ENCODE assay signal across 10 cellular contexts in the genomic region with DNA sequence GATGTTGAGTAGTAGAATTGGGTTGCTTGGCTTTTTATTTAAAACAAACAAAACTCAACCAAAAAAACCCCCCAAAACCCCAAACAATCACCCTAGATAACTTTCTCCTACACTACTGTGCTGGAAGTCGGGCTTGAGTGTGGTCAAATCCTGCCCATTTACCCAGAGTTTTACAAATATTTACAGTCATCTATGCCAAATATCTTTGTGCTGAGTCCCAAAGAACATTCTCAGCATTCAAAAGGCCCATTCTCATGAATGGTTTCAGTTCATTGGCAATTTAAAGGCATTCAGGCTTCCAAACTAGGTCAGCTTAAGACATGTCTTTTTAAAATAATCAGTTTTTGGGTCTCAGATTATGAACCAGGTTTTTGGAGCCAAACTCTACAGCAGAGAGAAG. TPM values are rescaled to one million over a fixed set of nuclear protein-coding genes. Genes with fewer than 3 reads are reported as not detected.
A peak's percentile ranks its signal among the peaks of the same experiment; 100 is the strongest.
DNase-seq lines count a peak whose midpoint lies in the region; ATAC-seq, FAIRE-seq and TF ChIP-seq lines count a peak whose summit lies in the region.
"Had no signal": no experiment of that assay in that cellular context is flagged by ENCODE, and none has a peak within 500 bp of the region (broad histone marks: within the 10 kb centered on the region; RNA-seq: fewer than 3 reads in every experiment).

No MANE protein-coding gene starts in this region.

- no peaks in the 10 kb centered on the region for H3K9me3 Mint-ChIP-seq in Calu3 (ENCODE audit: low read depth, unreplicated experiment)
- H3K9me3 Mint-ChIP-seq: activated CD4-positive, alpha-beta memory T cell treated with anti-CD3 and anti-CD28 coated beads, Interleukin-2, amount 10 ng/mL, durations not matched to agents 7 days and 5 days had no signal

- TF ChIP-seq CTCF in Calu3 (IDR thresholded peaks at IDR 0.05; ENCODE audit: unreplicated experiment) (no peak), RWPE2 (IDR thresholded peaks at IDR 0.05; ENCODE audit: poor library complexity, severe bottlenecking) (no peak), fibroblast of pulmonary artery (IDR thresholded peaks at IDR 0.05; ENCODE audit: low read length, missing control alignments) (no peak)

- ATAC-seq in RWPE2 (ENCODE audit: low read depth), result peak; percentile 54
- ATAC-seq in HG02938 (IDR thresholded peaks at IDR 0.05; ENCODE audit: unreplicated experiment), result no peak

- H3K27me3 Mint-ChIP-seq in Calu3 (ENCODE audit: unreplicated experiment), result no peaks in the 10 kb centered on the region

- H3K36me3 ChIP-seq in RWPE2 (ENCODE audit: low read depth), result no peaks in the 10 kb centered on the region; the same call in 1 of the 2 replicates

- intact Hi-C loops in Calu3 (cut with micrococcal nuclease; ENCODE audit: unreplicated experiment), result loop anchor here (2.0 to 5.0 kb wide), 2 partner anchors 104 to 127 kb away; a partner anchor contains a TSS

- BruUV-seq in Calu3 (replicated peaks; lab: Mats Ljungman, UMichigan), result no TSS peak

- H3K4me1 Mint-ChIP-seq in Calu3 (ENCODE audit: low read depth, unreplicated experiment), result peaks cover 27% of the 10 kb centered on the region

- H3K4me3 Mint-ChIP-seq in Calu3 (ENCODE audit: low read depth, unreplicated experiment), result peak overlapping the region; percentile 96

- peak overlapping the region; percentile 64 for H3K27ac Mint-ChIP-seq in Calu3 (ENCODE audit: unreplicated experiment)
- H3K27ac Mint-ChIP-seq: activated CD4-positive, alpha-beta memory T cell treated with anti-CD3 and anti-CD28 coated beads, Interleukin-2, amount 10 ng/mL, durations not matched to agents 7 days and 5 days had no signal

- FAIRE-seq in frontal cortex (lab: Jason Lieb, UNC), result no peak

- H3K4me1 ChIP-seq in RWPE2 (ENCODE audit: insufficient read depth, poor library complexity, severe bottlenecking), result peaks cover 20% of the 10 kb centered on the region

- H3K36me3 Mint-ChIP-seq in Calu3 (ENCODE audit: insufficient read depth, unreplicated experiment), result peaks cover 18% of the 10 kb centered on the region

- DNase-seq in Calu3 (no peak), RWPE2 (ENCODE audit: low spot score) (no peak), fibroblast of pulmonary artery (ENCODE audit: low read depth) (peak; percentile 56), renal cortical epithelial cell (ENCODE audit: low read depth) (peak; percentile 90), frontal cortex (ENCODE audit: low spot score in 2 of 2) (no peak), NCI-H2171 treated with DMSO at 0.1 percent for 48 hours (lab: John Stamatoyannopoulos, UW) (no peak)
- DNase-seq in activated naive CD4-positive, alpha-beta T cell (lab: John Stamatoyannopoulos, UW), result no peak
- DNase-seq: activated CD4-positive, alpha-beta memory T cell treated with anti-CD3 and anti-CD28 coated beads, Interleukin-2, amount 10 ng/mL, durations not matched to agents 7 days and 5 days; stimulated activated naive CD4-positive, alpha-beta T cell treated with Interleukin-2 at 50 U/mL for 16 hours had no signal

- CTCF ChIA-PET in Calu3 (lab: Charles Lee), result no interaction called here

- H3K9me3 ChIP-seq in RWPE2 (ENCODE audit: severe bottlenecking), result no peaks in the 10 kb centered on the region

- peak overlapping the region; percentile 63 for H3K27ac ChIP-seq in RWPE2 (ENCODE audit: poor library complexity, severe bottlenecking)

- H3K4me3 ChIP-seq in RWPE2 (ENCODE audit: severe bottlenecking) (peak overlapping the region; percentile 44), fibroblast of pulmonary artery (replicated peaks; ENCODE audit: low read depth, low read length) (no peak overlapping the region)

- H3K27me3 ChIP-seq in RWPE2 (ENCODE audit: insufficient read depth, poor library complexity, severe bottlenecking), result no peaks in the 10 kb centered on the region

RNA-seq across cellular contexts. Expression of a gene that starts 1.8 kb away (rescaled TPM):
- total RNA-seq in Calu3 (2022) (7.4 and 12.1 TPM in 2 replicates), renal cortical epithelial cell (191 and 251 TPM in 2 replicates), frontal cortex (2.9 TPM)

Comparison
In these comparisons a context has a peak if more than half of its experiments do, and no peak if none do; other contexts are left out.
1. DNase-seq: peak in fibroblast of pulmonary artery (single experiment) and renal cortical epithelial cell (single experiment); none in Calu3 (single experiment), RWPE2 (single experiment), frontal cortex (0 of 2), NCI-H2171 treated with DMSO at 0.1 percent for 48 hours (single experiment) and activated naive CD4-positive, alpha-beta T cell (0 of 4).
2. RNA of a gene that starts 1.8 kb away (total RNA-seq): 191 to 251 TPM in renal cortical epithelial cell; 7.4 to 12.1 TPM in Calu3 and 2.9 TPM in frontal cortex (single experiment); every median in the first group is over 10 times any median in the second.